ENCODE assay signal across 8 cellular contexts in the genomic region with DNA sequence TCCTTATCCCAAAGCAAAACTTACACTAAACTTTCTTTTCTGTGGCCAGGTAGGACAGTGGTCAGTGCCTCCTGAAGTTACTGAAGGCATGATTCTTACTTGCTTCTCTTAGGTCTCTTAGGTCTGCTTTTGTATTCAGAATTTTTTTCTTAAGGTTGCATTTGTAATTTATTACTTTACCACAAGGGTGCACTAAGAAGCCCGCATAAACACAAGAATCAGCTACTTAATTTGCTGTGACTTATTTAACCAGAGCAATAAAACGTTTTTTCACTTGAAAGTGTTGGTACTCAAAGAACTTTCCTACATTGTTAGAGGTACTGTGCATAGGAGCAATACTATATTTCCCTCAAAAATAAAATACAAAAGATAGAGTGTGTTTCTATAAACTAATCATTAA.
DNase-seq lines count a peak whose midpoint lies in the region; ATAC-seq and TF ChIP-seq lines count a peak whose summit lies in the region.

No MANE protein-coding gene starts in this region.

- intact Hi-C loops in lower lobe of right lung (cut with DNase I), result no loop called here

- no peak overlapping the region for H3K27ac ChIP-seq in lower lobe of right lung

- H3K27me3 ChIP-seq in lower lobe of right lung (ENCODE audit: low read depth), result no peaks in the 10 kb centered on the region

- H3K9me3 ChIP-seq in lower lobe of right lung, result no peaks in the 10 kb centered on the region

- TF ChIP-seq CTCF in WI38 (IDR thresholded peaks at IDR 0.05; ENCODE audit: low read depth, low read length) (peak; percentile 23; the same call in 1 of the 2 replicates), lower lobe of right lung (IDR thresholded peaks at IDR 0.05) (peak; percentile 29)

- ATAC-seq in lower lobe of right lung, result no peak
- no peak for ATAC-seq in HG03139 (IDR thresholded peaks at IDR 0.05; ENCODE audit: unreplicated experiment)
- ATAC-seq in HG03571 (IDR thresholded peaks at IDR 0.05; ENCODE audit: unreplicated experiment), result no peak

- H3K4me1 ChIP-seq in lower lobe of right lung, result no peaks in the 10 kb centered on the region

- DNase-seq in COLO829 (ENCODE audit: low spot score) (peak; percentile 23), HPDE6-E6E7 (ENCODE audit: extremely low spot score) (peak; percentile 12), lower lobe of right lung (no peak), activated gamma-delta T cell treated with Interleukin-2 at 50 U/mL for 16 hours (no peak), NCI-H510A (lab: John Stamatoyannopoulos, UW) (no peak)

- no peaks in the 10 kb centered on the region for H3K36me3 ChIP-seq in lower lobe of right lung

- no peak overlapping the region for H3K4me3 ChIP-seq in WI38 (ENCODE audit: low read depth, low read length)
- H3K4me3 ChIP-seq in lower lobe of right lung, result no peak overlapping the region

Comparison
In these comparisons a context has a peak if more than half of its experiments do, and no peak if none do; other contexts are left out.
1. DNase-seq: peak in COLO829 (single experiment) and HPDE6-E6E7 (single experiment); none in lower lobe of right lung (single experiment), activated gamma-delta T cell treated with Interleukin-2 at 50 U/mL for 16 hours (single experiment) and NCI-H510A (single experiment).